In genomic region chr10:60816624-60817023, GRCh38 we compare ENCODE assay signal across 1 cellular context.
A peak's percentile ranks its signal among the peaks of the same experiment; 100 is the strongest.
TF ChIP-seq lines count a peak whose summit lies in the region.

No MANE protein-coding gene starts in this region.

TF ChIP-seq in SK-N-SH, 30 proteins besides CTCF, POLR2A, EP300 and RAD21 (continued from another document):
- TF ChIP-seq, protein P1, sequence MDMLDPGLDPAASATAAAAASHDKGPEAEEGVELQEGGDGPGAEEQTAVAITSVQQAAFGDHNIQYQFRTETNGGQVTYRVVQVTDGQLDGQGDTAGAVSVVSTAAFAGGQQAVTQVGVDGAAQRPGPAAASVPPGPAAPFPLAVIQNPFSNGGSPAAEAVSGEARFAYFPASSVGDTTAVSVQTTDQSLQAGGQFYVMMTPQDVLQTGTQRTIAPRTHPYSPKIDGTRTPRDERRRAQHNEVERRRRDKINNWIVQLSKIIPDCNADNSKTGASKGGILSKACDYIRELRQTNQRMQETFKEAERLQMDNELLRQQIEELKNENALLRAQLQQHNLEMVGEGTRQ (IDR thresholded peaks at IDR 0.05; ENCODE audit: borderline replicate concordance, low read depth, low read length): no peak
- TF ChIP-seq POLR2AphosphoS5 (IDR thresholded peaks at IDR 0.05; ENCODE audit: low read depth, low read length) (no peak), SMC3 (IDR thresholded peaks at IDR 0.05; ENCODE audit: low read depth, low read length) (peak; percentile 90), NFIC (IDR thresholded peaks at IDR 0.05; ENCODE audit: borderline replicate concordance) (no peak; the same call in 1 of the 2 replicates), NRF1 (IDR thresholded peaks at IDR 0.05; ENCODE audit: low read depth, low read length) (peak; percentile 8; the same call in 1 of the 2 replicates), SIN3A (IDR thresholded peaks at IDR 0.05; ENCODE audit: borderline replicate concordance, low read depth, low read length) (no peak), GATA2 (CRISPR knock-in tag; IDR thresholded peaks at IDR 0.05) (no peak)
